Comparison of ENCODE assay signal across 18 cellular contexts in genomic region chr5:135213034-135213386, GRCh38.
DNase-seq lines count a peak whose midpoint lies in the region; ATAC-seq and TF ChIP-seq lines count a peak whose summit lies in the region.
"Had no signal": no experiment of that assay in that cellular context is flagged by ENCODE, and none has a peak within 500 bp of the region (broad histone marks: within the 10 kb centered on the region; RNA-seq: fewer than 3 reads in every experiment).

No MANE protein-coding gene starts in this region.

- H3K27me3 Mint-ChIP-seq in mesothelial cell of epicardium (ENCODE audit: low read depth): peaks cover 8% of the 10 kb centered on the region

- H3K27ac ChIP-seq in AG04450 (ENCODE audit: low read depth, low read length) (peak overlapping the region; percentile 11), WERI-Rb-1 (peak overlapping the region; percentile 80)
- H3K27ac ChIP-seq: RWPE1 had no signal

- CTCF ChIA-PET in AG04450 (lab: Charles Lee): interaction anchor here (1.3 kb wide), 1 partner anchor 308 kb away, joined by 4 read pairs; the partner anchor contains the start of gene PCBD2

- H3K9me3 ChIP-seq in AG04450 (ENCODE audit: control insufficient read depth, insufficient read depth, low read length) (no peaks in the 10 kb centered on the region; the same call in 1 of the 2 replicates), WERI-Rb-1 (ENCODE audit: severe bottlenecking) (no peaks in the 10 kb centered on the region)
- H3K9me3 ChIP-seq: SJCRH30 had no signal

- POLR2A ChIA-PET in AG04450 (lab: Yijun Ruan, JAX): no interaction called here

- H3K36me3 ChIP-seq in WERI-Rb-1: no peaks in the 10 kb centered on the region
- H3K36me3 ChIP-seq: SJCRH30 had no signal

- H3K9me3 Mint-ChIP-seq in mesothelial cell of epicardium: no peaks in the 10 kb centered on the region
- H3K9me3 Mint-ChIP-seq: CD4-positive, alpha-beta T cell had no signal

- H3K4me3 Mint-ChIP-seq in mesothelial cell of epicardium: no peak overlapping the region
- H3K4me3 Mint-ChIP-seq: CD4-positive, alpha-beta T cell had no signal

- DNase-seq in AG04450 (ENCODE audit: low read depth, low spot score): no peak
- DNase-seq in D341Med (ENCODE audit: low spot score): peak; percentile 51
- peak; percentile 63 for DNase-seq in WERI-Rb-1
- DNase-seq in mesothelial cell of epicardium (ENCODE audit: low spot score in 2 of 2, unreplicated experiment in 2 of 2): no peak
- DNase-seq in SIG-M5 (lab: John Stamatoyannopoulos, UW): no peak
- DNase-seq in NCI-H345 treated with DMSO at 0.1 percent for 48 hours (lab: John Stamatoyannopoulos, UW; ENCODE audit: unreplicated experiment): no peak
- DNase-seq: DMS79 treated with DMSO at 0.1 percent for 48 hours, GOT3, KBM-7, NCI-H1694 treated with DMSO at 0.1 percent for 48 hours, NCI-H2107, NCI-H345, NCI-H526 treated with DMSO at 0.1 percent for 48 hours, PC-3 had no signal

- TF ChIP-seq CTCF in AG04450 (IDR thresholded peaks at IDR 0.05; ENCODE audit: low read depth, low read length): no peak
- no peak for TF ChIP-seq CTCF in WERI-Rb-1 (IDR thresholded peaks at IDR 0.05; ENCODE audit: low read depth, low read length)
- no peak for TF ChIP-seq CTCF in mesothelial cell of epicardium (IDR thresholded peaks at IDR 0.05; ENCODE audit: unreplicated experiment)

- peak overlapping the region; percentile 20 for H3K27ac Mint-ChIP-seq in mesothelial cell of epicardium
- H3K27ac Mint-ChIP-seq: CD4-positive, alpha-beta T cell had no signal

- H3K4me1 Mint-ChIP-seq in mesothelial cell of epicardium: peaks cover 30% of the 10 kb centered on the region

- H3K27me3 ChIP-seq in AG04450 (ENCODE audit: control insufficient read depth, insufficient read depth, low read length): no peaks in the 10 kb centered on the region
- H3K27me3 ChIP-seq in WERI-Rb-1 (ENCODE audit: insufficient read depth, low read depth, severe bottlenecking): no peaks in the 10 kb centered on the region
- H3K27me3 ChIP-seq: SJCRH30 had no signal

- H3K36me3 Mint-ChIP-seq in mesothelial cell of epicardium: no peaks in the 10 kb centered on the region

- no peak overlapping the region for H3K4me3 ChIP-seq in AG04450 (ENCODE audit: low read depth, low read length)
- H3K4me3 ChIP-seq in WERI-Rb-1 (ENCODE audit: low read depth, low read length): no peak overlapping the region
- H3K4me3 ChIP-seq: SJCRH30 had no signal

- ATAC-seq in GM21447 (IDR thresholded peaks at IDR 0.05; ENCODE audit: unreplicated experiment): no peak
- ATAC-seq: PC-3 had no signal

Comparison
In these comparisons a context has a peak if more than half of its experiments do, and no peak if none do; other contexts are left out.
1. DNase-seq: peak in D341Med (single experiment) and WERI-Rb-1 (single experiment); none in AG04450 (single experiment), mesothelial cell of epicardium (0 of 2), SIG-M5 (single experiment) and NCI-H345 treated with DMSO at 0.1 percent for 48 hours (single experiment).